ENCODE assay signal across 15 cellular contexts in genomic region chr10:125700355-125700911, GRCh38. TPM values are rescaled to one million over a fixed set of nuclear protein-coding genes. Genes with fewer than 3 reads are reported as not detected.
DNase-seq lines count a peak whose midpoint lies in the region; FAIRE-seq and TF ChIP-seq lines count a peak whose summit lies in the region.
"Had no signal": no experiment of that assay in that cellular context is flagged by ENCODE, and none has a peak within 500 bp of the region (broad histone marks: within the 10 kb centered on the region; RNA-seq: fewer than 3 reads in every experiment).

No MANE protein-coding gene starts in this region.

- peaks cover 0 to 3% (median 0%) of the 10 kb centered on the region in 5 experiments for H3K9me3 Mint-ChIP-seq in brain
- H3K9me3 Mint-ChIP-seq in nephron = peaks cover 3% of the 10 kb centered on the region
- H3K9me3 Mint-ChIP-seq: activated naive CD8-positive, alpha-beta T cell treated with anti-CD3 and anti-CD28 coated beads, Interleukin-2, amount 10 ng/mL, durations not matched to agents 7 days and 5 days had no signal

- H3K9me3 ChIP-seq in effector memory CD4-positive, alpha-beta T cell (ENCODE audit: control insufficient read depth, low read length) = no peaks in the 10 kb centered on the region

- peaks cover 5% of the 10 kb centered on the region for H3K4me1 Mint-ChIP-seq in brain
- peaks cover 5% of the 10 kb centered on the region for H3K4me1 Mint-ChIP-seq in nephron
- H3K4me1 Mint-ChIP-seq: activated naive CD8-positive, alpha-beta T cell treated with anti-CD3 and anti-CD28 coated beads, Interleukin-2, amount 10 ng/mL, durations not matched to agents 7 days and 5 days; IgD-negative memory B cell had no signal

- H3K4me3 ChIP-seq in effector memory CD4-positive, alpha-beta T cell (ENCODE audit: insufficient read depth, low read depth, low read length, poor library complexity, severe bottlenecking) = no peak overlapping the region

- H3K4me3 Mint-ChIP-seq in brain (no peak overlapping the region), nephron (no peak overlapping the region)
- H3K4me3 Mint-ChIP-seq: activated naive CD8-positive, alpha-beta T cell treated with anti-CD3 and anti-CD28 coated beads, Interleukin-2, amount 10 ng/mL, durations not matched to agents 7 days and 5 days; IgD-negative memory B cell; stimulated activated naive CD8-positive, alpha-beta T cell treated with anti-CD3 and anti-CD28 coated beads, Interleukin-15, Interleukin-2, amounts not matched to agents 100 ng/mL and 50 ng/mL, for 24 hours had no signal

- no peak for FAIRE-seq in HTR-8/SVneo (lab: Jason Lieb, UNC)

- H3K36me3 ChIP-seq in effector memory CD4-positive, alpha-beta T cell (ENCODE audit: control insufficient read depth, insufficient read depth, low read length) = no peaks in the 10 kb centered on the region

- no peak for DNase-seq in CD1c-positive myeloid dendritic cell (ENCODE audit: extremely low spot score)
- no peak for DNase-seq in HTR-8/SVneo (ENCODE audit: insufficient read length, low spot score)
- DNase-seq in effector memory CD4-positive, alpha-beta T cell = no peak
- DNase-seq: activated naive CD8-positive, alpha-beta T cell treated with anti-CD3 and anti-CD28 coated beads, Interleukin-2, amount 10 ng/mL, durations not matched to agents 7 days and 5 days; DMS 273 treated with DMSO at 0.1 percent for 48 hours; mesendoderm; NCI-H2081; stimulated activated CD4-positive, alpha-beta T cell treated with anti-CD3 and anti-CD28 coated beads, Interleukin-4, amount 100 ng/mL, for 4 hours; T-helper 9 cell had no signal

- H3K27ac Mint-ChIP-seq in brain (peak overlapping the region in 1 of 5 experiments; percentile 46), nephron (peak overlapping the region in 1 of 3 experiments; percentile 29)
- H3K27ac Mint-ChIP-seq: activated naive CD8-positive, alpha-beta T cell treated with anti-CD3 and anti-CD28 coated beads, Interleukin-2, amount 10 ng/mL, durations not matched to agents 7 days and 5 days; IgD-negative memory B cell; stimulated activated naive CD8-positive, alpha-beta T cell treated with anti-CD3 and anti-CD28 coated beads, Interleukin-15, Interleukin-2, amounts not matched to agents 100 ng/mL and 50 ng/mL, for 24 hours had no signal

- no peak overlapping the region for H3K27ac ChIP-seq in C4-2B
- no peak overlapping the region for H3K27ac ChIP-seq in effector memory CD4-positive, alpha-beta T cell (ENCODE audit: insufficient read depth, low read length, poor library complexity, severe bottlenecking)

- TF ChIP-seq CTCF in C4-2B (conservative IDR thresholded peaks at IDR 0.05) = peak; percentile 57
- TF ChIP-seq CTCF in LNCAP (IDR thresholded peaks at IDR 0.05) = peak; percentile 61
- peak; percentile 57 to 61 for TF ChIP-seq CTCF in brain (conservative IDR thresholded peaks at IDR 0.05)
- TF ChIP-seq CTCF in nephron (IDR thresholded peaks at IDR 0.05; ENCODE audit: unreplicated experiment in 3 of 3) = peak in 2 of 3 experiments; percentile 24 to 43

- H3K4me1 ChIP-seq in effector memory CD4-positive, alpha-beta T cell (ENCODE audit: control insufficient read depth, insufficient read depth, low read length, poor library complexity, severe bottlenecking) = no peaks in the 10 kb centered on the region

- H3K36me3 Mint-ChIP-seq in brain (no peaks in the 10 kb centered on the region), nephron (ENCODE audit: low read depth) (no peaks in the 10 kb centered on the region)
- H3K36me3 Mint-ChIP-seq: activated naive CD8-positive, alpha-beta T cell treated with anti-CD3 and anti-CD28 coated beads, Interleukin-2, amount 10 ng/mL, durations not matched to agents 7 days and 5 days; IgD-negative memory B cell had no signal

- H3K27me3 ChIP-seq in effector memory CD4-positive, alpha-beta T cell (replicated peaks; ENCODE audit: control insufficient read depth, insufficient read depth, low read length, poor library complexity, severe bottlenecking) = no peaks in the 10 kb centered on the region

- H3K27me3 Mint-ChIP-seq in brain (peaks cover 3% of the 10 kb centered on the region), nephron (ENCODE audit: low read depth) (no peaks in the 10 kb centered on the region)
- H3K27me3 Mint-ChIP-seq: stimulated activated naive CD8-positive, alpha-beta T cell treated with anti-CD3 and anti-CD28 coated beads, Interleukin-15, Interleukin-2, amounts not matched to agents 100 ng/mL and 50 ng/mL, for 24 hours had no signal

RNA-seq across cellular contexts. Expression of gene TEX36, which starts 17.5 kb away (rescaled TPM):
- not detected for polyA plus RNA-seq in brain (ENCODE audit: insufficient read depth, low read depth, low replicate concordance)
- polyA plus RNA-seq: IgD-negative memory B cell had no signal

RNA-seq across cellular contexts. Expression of gene EDRF1, which starts 19.1 kb away (rescaled TPM):
- 8.7 TPM for polyA plus RNA-seq in brain (ENCODE audit: insufficient read depth, low read depth, low replicate concordance)
